In the genomic region with DNA sequence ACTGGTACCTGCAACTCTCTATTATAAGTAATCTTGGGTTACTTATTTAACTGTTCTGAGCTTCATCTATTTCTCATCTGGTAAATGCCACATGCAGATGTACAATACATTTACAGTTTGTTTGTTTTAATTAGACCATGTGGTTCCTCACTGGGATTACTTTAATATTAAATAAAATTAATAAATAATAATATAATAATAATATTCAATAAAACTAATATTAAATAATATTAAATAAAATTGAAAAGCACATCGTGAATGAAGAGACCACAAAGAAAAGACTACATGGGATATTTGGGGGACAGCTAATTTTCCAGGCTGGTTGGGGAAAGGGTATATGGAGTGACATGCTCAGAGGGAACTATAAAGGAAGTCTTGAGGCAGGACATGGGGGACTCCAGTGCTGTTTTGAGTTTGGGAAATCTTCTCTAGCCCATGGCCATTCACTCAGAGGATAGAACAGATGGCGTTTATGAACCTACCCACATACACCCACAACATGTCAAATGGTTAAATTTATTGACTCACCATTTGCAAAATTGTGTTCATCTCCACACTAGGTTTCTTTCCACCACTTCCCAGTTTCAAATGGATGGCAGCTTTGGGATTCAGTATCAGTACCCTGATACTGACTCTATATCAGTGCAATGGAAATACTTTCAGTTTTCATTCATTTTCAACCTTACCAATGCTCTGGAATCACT, we compare ENCODE assay signal across 29 cellular contexts. TPM values are rescaled to one million over a fixed set of nuclear protein-coding genes. Genes with fewer than 3 reads are reported as not detected.
"Had no signal": no experiment of that assay in that cellular context is flagged by ENCODE, and none has a peak within 500 bp of the region (broad histone marks: within the 10 kb centered on the region; RNA-seq: fewer than 3 reads in every experiment).

No MANE protein-coding gene starts in this region.

- ATAC-seq: activated CD4-positive, alpha-beta T cell treated with anti-CD3 and anti-CD28 coated beads for 36 hours; activated CD8-positive, alpha-beta memory T cell treated with anti-CD3 and anti-CD28 coated beads, Interleukin-2, amount 10 ng/mL, durations not matched to agents 7 days and 5 days; activated CD8-positive, alpha-beta T cell treated with anti-CD3 and anti-CD28 coated beads, Interleukin-2, amount 10 ng/mL, durations not matched to agents 7 days and 5 days; activated naive CD4-positive, alpha-beta T cell treated with anti-CD3 and anti-CD28 coated beads, Interleukin-2, amount 50 U/mL, for 72 hours; gastroesophageal sphincter; heart right ventricle had no signal

- H3K27ac Mint-ChIP-seq: activated CD4-positive, alpha-beta memory T cell treated with anti-CD3 and anti-CD28 coated beads for 36 hours; activated CD4-positive, alpha-beta T cell treated with anti-CD3 and anti-CD28 coated beads for 36 hours; activated CD4-positive, alpha-beta T cell treated with anti-CD3 and anti-CD28 coated beads, Interleukin-2, amount 10 ng/mL, durations not matched to agents 24 days and 14 days; activated CD8-positive, alpha-beta memory T cell treated with anti-CD3 and anti-CD28 coated beads, Interleukin-2, amount 10 ng/mL, durations not matched to agents 7 days and 5 days; activated CD8-positive, alpha-beta T cell treated with anti-CD3 and anti-CD28 coated beads, Interleukin-2, amount 10 ng/mL, durations not matched to agents 7 days and 5 days; activated naive CD4-positive, alpha-beta T cell treated with anti-CD3 and anti-CD28 coated beads, Interleukin-2, amount 10 ng/mL, durations not matched to agents 7 days and 5 days; activated naive CD4-positive, alpha-beta T cell treated with anti-CD3 and anti-CD28 coated beads, Interleukin-2, amount 50 U/mL, for 72 hours; activated naive CD8-positive, alpha-beta T cell treated with anti-CD3 and anti-CD28 coated beads, Interleukin-2, amount 10 ng/mL, durations not matched to agents 7 days and 5 days; activated T-helper 1 cell treated with anti-CD3 and anti-CD28 coated beads, Interleukin-12 subunit alpha, Interleukin-12 subunit beta, Interleukin-2, Interleukin-4 antibody, amounts not matched to agents 30 ng/mL and 10 ng/mL and 1 ng/mL, durations not matched to agents 14 hours and 24 hours and 36 hours; activated T-helper 2 cell treated with anti-CD3 and anti-CD28 coated beads, Interferon-gamma antibody, Interleukin-2, Interleukin-4, amounts not matched to agents 10 μg/mL and 5 μg/mL and 100 μg/mL, durations not matched to agents 14 hours and 24 hours and 36 hours; brain; T-helper 2 cell treated with Interferon-gamma antibody and Interleukin-4, amounts not matched to agents 5 μg/mL and 100 μg/mL, for 36 hours had no signal

- H3K9me3 Mint-ChIP-seq: activated CD4-positive, alpha-beta memory T cell treated with anti-CD3 and anti-CD28 coated beads for 36 hours; activated CD4-positive, alpha-beta T cell treated with anti-CD3 and anti-CD28 coated beads, Interleukin-2, amount 10 ng/mL, durations not matched to agents 24 days and 14 days; activated naive CD8-positive, alpha-beta T cell treated with anti-CD3 and anti-CD28 coated beads, Interleukin-2, amount 10 ng/mL, durations not matched to agents 7 days and 5 days; activated T-helper 1 cell treated with anti-CD3 and anti-CD28 coated beads, Interleukin-12 subunit alpha, Interleukin-12 subunit beta, Interleukin-2, Interleukin-4 antibody, amounts not matched to agents 30 ng/mL and 10 ng/mL and 1 ng/mL, durations not matched to agents 14 hours and 24 hours and 36 hours; activated T-helper 2 cell treated with anti-CD3 and anti-CD28 coated beads, Interferon-gamma antibody, Interleukin-2, Interleukin-4, amounts not matched to agents 10 μg/mL and 5 μg/mL and 100 μg/mL, durations not matched to agents 14 hours and 24 hours and 36 hours; brain; T-helper 2 cell treated with Interferon-gamma antibody and Interleukin-4, amounts not matched to agents 5 μg/mL and 100 μg/mL, for 36 hours had no signal

- DNase-seq: activated CD4-positive, alpha-beta memory T cell treated with anti-CD3 and anti-CD28 coated beads for 36 hours; activated CD4-positive, alpha-beta T cell treated with anti-CD3 and anti-CD28 coated beads for 36 hours; activated CD4-positive, alpha-beta T cell treated with anti-CD3 and anti-CD28 coated beads, Interleukin-2, amount 10 ng/mL, durations not matched to agents 24 days and 14 days; activated CD4-positive, CD25-positive, alpha-beta regulatory T cell; activated CD4-positive, CD25-positive, alpha-beta regulatory T cell treated with anti-CD3 and anti-CD28 coated beads, Interleukin-2, amount 50 U/mL, for 72 hours; activated CD8-positive, alpha-beta memory T cell treated with anti-CD3 and anti-CD28 coated beads, Interleukin-2, amount 10 ng/mL, durations not matched to agents 7 days and 5 days; activated CD8-positive, alpha-beta memory T cell treated with anti-CD3 and anti-CD28 coated beads, Interleukin-2, amount 50 U/mL, for 4 hours; activated CD8-positive, alpha-beta T cell treated with anti-CD3 and anti-CD28 coated beads, Interleukin-2, amount 10 ng/mL, durations not matched to agents 7 days and 5 days; activated gamma-delta T cell; activated naive CD4-positive, alpha-beta T cell; activated naive CD4-positive, alpha-beta T cell treated with anti-CD3 and anti-CD28 coated beads, Interleukin-2, amount 10 ng/mL, durations not matched to agents 7 days and 5 days; activated naive CD8-positive, alpha-beta T cell treated with anti-CD3 and anti-CD28 coated beads, Interleukin-2, amount 10 ng/mL, durations not matched to agents 7 days and 5 days; activated T-cell treated with anti-CD3 and anti-CD28 coated beads, Interleukin-2, amount 50 U/mL, for 1 hour; activated T-cell treated with anti-CD3 and anti-CD28 coated beads, Interleukin-2, amount 50 U/mL, for 48 hours; central memory CD4-positive, alpha-beta T cell; cerebellar nuclear complex; colonic mucosa; effector CD8-positive, alpha-beta T cell; esophagus squamous epithelium; foreskin melanocyte; heart right ventricle; T1000; WERI-Rb-1 had no signal

- H3K27me3 Mint-ChIP-seq: activated CD4-positive, alpha-beta memory T cell treated with anti-CD3 and anti-CD28 coated beads for 36 hours; activated CD4-positive, alpha-beta T cell treated with anti-CD3 and anti-CD28 coated beads, Interleukin-2, amount 10 ng/mL, durations not matched to agents 24 days and 14 days; activated CD8-positive, alpha-beta memory T cell treated with anti-CD3 and anti-CD28 coated beads, Interleukin-2, amount 10 ng/mL, durations not matched to agents 7 days and 5 days; activated naive CD4-positive, alpha-beta T cell treated with anti-CD3 and anti-CD28 coated beads, Interleukin-2, amount 10 ng/mL, durations not matched to agents 7 days and 5 days; activated naive CD8-positive, alpha-beta T cell treated with anti-CD3 and anti-CD28 coated beads, Interleukin-2, amount 10 ng/mL, durations not matched to agents 7 days and 5 days had no signal

- H3K36me3 Mint-ChIP-seq: activated CD4-positive, alpha-beta memory T cell treated with anti-CD3 and anti-CD28 coated beads for 36 hours; activated CD8-positive, alpha-beta memory T cell treated with anti-CD3 and anti-CD28 coated beads, Interleukin-2, amount 10 ng/mL, durations not matched to agents 7 days and 5 days; activated naive CD4-positive, alpha-beta T cell treated with anti-CD3 and anti-CD28 coated beads, Interleukin-2, amount 10 ng/mL, durations not matched to agents 7 days and 5 days; activated naive CD4-positive, alpha-beta T cell treated with anti-CD3 and anti-CD28 coated beads, Interleukin-2, amount 50 U/mL, for 72 hours; activated naive CD8-positive, alpha-beta T cell treated with anti-CD3 and anti-CD28 coated beads, Interleukin-2, amount 10 ng/mL, durations not matched to agents 7 days and 5 days; brain had no signal

- H3K4me1 Mint-ChIP-seq: activated CD4-positive, alpha-beta T cell treated with anti-CD3 and anti-CD28 coated beads for 36 hours; activated CD4-positive, alpha-beta T cell treated with anti-CD3 and anti-CD28 coated beads, Interleukin-2, amount 10 ng/mL, durations not matched to agents 24 days and 14 days; activated CD8-positive, alpha-beta memory T cell treated with anti-CD3 and anti-CD28 coated beads, Interleukin-2, amount 10 ng/mL, durations not matched to agents 7 days and 5 days; activated naive CD8-positive, alpha-beta T cell treated with anti-CD3 and anti-CD28 coated beads, Interleukin-2, amount 10 ng/mL, durations not matched to agents 7 days and 5 days; brain had no signal

- H3K4me3 Mint-ChIP-seq: activated CD4-positive, alpha-beta memory T cell treated with anti-CD3 and anti-CD28 coated beads for 36 hours; activated CD4-positive, alpha-beta T cell treated with anti-CD3 and anti-CD28 coated beads for 36 hours; activated CD4-positive, alpha-beta T cell treated with anti-CD3 and anti-CD28 coated beads, Interleukin-2, amount 10 ng/mL, durations not matched to agents 24 days and 14 days; activated CD8-positive, alpha-beta memory T cell treated with anti-CD3 and anti-CD28 coated beads, Interleukin-2, amount 10 ng/mL, durations not matched to agents 7 days and 5 days; activated CD8-positive, alpha-beta T cell treated with anti-CD3 and anti-CD28 coated beads, Interleukin-2, amount 10 ng/mL, durations not matched to agents 7 days and 5 days; activated naive CD4-positive, alpha-beta T cell treated with anti-CD3 and anti-CD28 coated beads, Interleukin-2, amount 10 ng/mL, durations not matched to agents 7 days and 5 days; activated naive CD8-positive, alpha-beta T cell treated with anti-CD3 and anti-CD28 coated beads, Interleukin-2, amount 10 ng/mL, durations not matched to agents 7 days and 5 days; activated T-helper 1 cell treated with anti-CD3 and anti-CD28 coated beads, Interleukin-12 subunit alpha, Interleukin-12 subunit beta, Interleukin-2, Interleukin-4 antibody, amounts not matched to agents 30 ng/mL and 10 ng/mL and 1 ng/mL, durations not matched to agents 14 hours and 24 hours and 36 hours; brain; T-helper 2 cell treated with Interferon-gamma antibody and Interleukin-4, amounts not matched to agents 5 μg/mL and 100 μg/mL, for 36 hours had no signal

RNA-seq across cellular contexts. Expression of gene DIRAS3, which starts 25.6 kb away (rescaled TPM):
- total RNA-seq: activated CD4-positive, alpha-beta memory T cell treated with anti-CD3 and anti-CD28 coated beads for 36 hours; activated CD4-positive, alpha-beta T cell treated with anti-CD3 and anti-CD28 coated beads, Interleukin-2, amount 10 ng/mL, durations not matched to agents 24 days and 14 days; activated CD8-positive, alpha-beta T cell treated with anti-CD3 and anti-CD28 coated beads, Interleukin-2, amount 10 ng/mL, durations not matched to agents 7 days and 5 days; activated naive CD4-positive, alpha-beta T cell treated with anti-CD3 and anti-CD28 coated beads, Interleukin-2, amount 50 U/mL, for 72 hours; activated naive CD8-positive, alpha-beta T cell treated with anti-CD3 and anti-CD28 coated beads, Interleukin-2, amount 10 ng/mL, durations not matched to agents 7 days and 5 days; activated T-helper 1 cell treated with anti-CD3 and anti-CD28 coated beads, Interleukin-12 subunit alpha, Interleukin-12 subunit beta, Interleukin-2, Interleukin-4 antibody, amounts not matched to agents 30 ng/mL and 10 ng/mL and 1 ng/mL, durations not matched to agents 14 hours and 24 hours and 36 hours had no signal
